ENCODE assay signal across 8 cellular contexts in the genomic region with DNA sequence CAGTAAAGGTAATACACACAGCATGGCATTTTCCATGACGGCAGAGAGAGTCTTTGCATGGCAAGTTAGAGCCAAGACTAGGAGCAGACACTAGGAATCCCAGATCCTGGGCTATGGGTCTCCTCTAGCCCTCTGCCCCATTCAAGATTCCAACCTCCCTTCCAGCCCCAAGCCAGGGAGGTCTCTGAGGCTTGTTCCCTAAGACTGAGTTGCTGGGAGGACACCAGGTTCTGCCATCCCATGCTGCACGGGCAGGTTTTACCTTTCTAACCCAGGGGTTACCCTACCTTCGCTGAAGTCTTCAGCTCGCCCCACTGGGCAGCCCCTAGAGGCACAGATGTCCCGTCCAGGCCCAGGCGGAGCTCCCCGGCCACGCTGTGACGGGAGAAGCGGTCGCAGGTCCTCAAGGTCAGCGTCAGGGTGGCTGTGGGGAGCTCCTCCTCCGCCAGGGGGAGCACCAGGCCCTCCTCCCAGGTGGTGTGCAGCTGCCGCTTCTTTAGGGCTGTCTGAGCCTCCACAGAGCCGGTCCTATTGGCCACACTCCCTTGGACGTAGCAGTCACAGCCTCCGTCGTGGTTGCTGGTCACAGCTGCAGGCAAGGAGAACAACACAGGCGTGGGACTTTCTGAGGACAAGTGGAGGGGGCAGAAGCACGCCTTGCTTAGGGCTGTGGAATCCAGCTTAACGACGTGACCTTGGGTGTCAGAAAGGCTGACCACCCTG. TPM values are rescaled to one million over a fixed set of nuclear protein-coding genes. Genes with fewer than 3 reads are reported as not detected.
DNase-seq lines count a peak whose midpoint lies in the region; ATAC-seq and TF ChIP-seq lines count a peak whose summit lies in the region.

No MANE protein-coding gene starts in this region.

- in situ Hi-C loops in GM23248 (cut with MboI) (no loop called here), mammary epithelial cell (cut with MboI; ENCODE audit: low sequenced_read_pairs in 2 of 2) (no loop called here)

- no peaks in the 10 kb centered on the region for H3F3A ChIP-seq in GM23248 (ENCODE audit: insufficient read depth)
- no peaks in the 10 kb centered on the region for H3F3A ChIP-seq in PC-3 (ENCODE audit: low read length, unreplicated experiment)

- no peak overlapping the region for H3K4me3 Mint-ChIP-seq in CD14-positive monocyte
- no peak overlapping the region for H3K4me3 Mint-ChIP-seq in memory B cell

- intact Hi-C loops in CD14-positive monocyte (cut with micrococcal nuclease) = no loop called here
- intact Hi-C loops in PC-3 (cut with micrococcal nuclease) = loop anchor here (1.0 to 5.0 kb wide), 3 partner anchors 41 to 140 kb away; no protein-coding TSS in a partner anchor
- intact Hi-C loops in mammary epithelial cell (cut with micrococcal nuclease) = loop anchor here (1.0 to 2.0 kb wide), 3 partner anchors 41 to 141 kb away; no protein-coding TSS in a partner anchor

- H3K27me3 ChIP-seq in GM23248 (replicated peaks; ENCODE audit: insufficient read depth) (peaks cover 22% of the 10 kb centered on the region), PC-3 (ENCODE audit: low read length) (no peaks in the 10 kb centered on the region), mammary epithelial cell (ENCODE audit: insufficient read depth, low read length) (peaks cover under 1% of the 10 kb centered on the region)

- H3K4me2 ChIP-seq in GM23248 (ENCODE audit: unreplicated experiment) (no peak overlapping the region), PC-3 (ENCODE audit: low read length) (no peak overlapping the region), mammary epithelial cell (ENCODE audit: insufficient read depth, low read depth, low read length) (no peak overlapping the region)

- H3K9ac ChIP-seq in GM23248 (no peak overlapping the region), PC-3 (ENCODE audit: low read length) (no peak overlapping the region), mammary epithelial cell (ENCODE audit: insufficient read depth, low read length) (no peak overlapping the region)

- CTCF ChIA-PET in PC-3 (lab: Charles Lee) = interaction anchor here (0.5 to 1.6 kb wide), 3 partner anchors 34 to 142 kb away, joined by 3 to 6 read pairs (median 5); a partner anchor contains a TSS
- CTCF ChIA-PET in mammary epithelial cell (lab: Charles Lee; ENCODE audit: low non-redundant PET) = interaction anchor here (0.6 kb wide), 2 partner anchors 12 to 35 kb away, joined by 3 read pairs; no protein-coding TSS in a partner anchor

- H3K4me3 ChIP-seq in GM23248 (no peak overlapping the region), PC-3 (ENCODE audit: low read length) (no peak overlapping the region), mammary epithelial cell (replicated peaks in 1 of 3; ENCODE audit: insufficient read depth in 1 of 3, low read depth in 2 of 3, low read length in 3 of 3) (no peak overlapping the region)

- dilution Hi-C loops in mammary epithelial cell (cut with HindIII; ENCODE audit: low sequenced_read_pairs) = no loop called here

- 43 to 46% methylated on average over 22 of the region's 22 CpGs for WGBS in GM23248 (ENCODE audit: low coverage in 1 of 2, low lambda C conversion rate in 2 of 2, missing lambda C conversion rate in 2 of 2), 2 experiments
- WGBS in mammary epithelial cell (ENCODE audit: low coverage, missing lambda C conversion rate) = 70% methylated on average over 9 of the region's 22 CpGs

- BruUV-seq in PC-3 (replicated peaks; lab: Mats Ljungman, UMichigan) = no TSS peak
- BruUV-seq in mammary epithelial cell (replicated peaks; lab: Mats Ljungman, UMichigan) = no TSS peak

- H3K27ac ChIP-seq in GM23248 (no peak overlapping the region), PC-3 (ENCODE audit: low read length) (no peak overlapping the region), mammary epithelial cell (ENCODE audit: insufficient read depth, low read depth, low read length) (no peak overlapping the region)

- H3K4me1 ChIP-seq in GM23248 (ENCODE audit: insufficient read depth) = no peaks in the 10 kb centered on the region
- H3K4me1 ChIP-seq in PC-3 (ENCODE audit: insufficient read depth, low read length) = no peaks in the 10 kb centered on the region
- H3K4me1 ChIP-seq in mammary epithelial cell (ENCODE audit: insufficient read depth, low read length) = no peaks in the 10 kb centered on the region

- H4K20me1 ChIP-seq in GM23248 (ENCODE audit: insufficient read depth) (no peaks in the 10 kb centered on the region), PC-3 (ENCODE audit: low read length) (no peaks in the 10 kb centered on the region), mammary epithelial cell (ENCODE audit: insufficient read depth, low read length) (no peaks in the 10 kb centered on the region)

- H3K79me2 ChIP-seq in GM23248 (ENCODE audit: insufficient read depth) (no peaks in the 10 kb centered on the region), PC-3 (ENCODE audit: low read length) (no peaks in the 10 kb centered on the region), mammary epithelial cell (ENCODE audit: insufficient read depth, low read length) (no peaks in the 10 kb centered on the region)

- H3K9me3 ChIP-seq in GM23248 (ENCODE audit: low read depth) (no peaks in the 10 kb centered on the region), PC-3 (ENCODE audit: low read length) (no peaks in the 10 kb centered on the region), mammary epithelial cell (replicated peaks; ENCODE audit: insufficient read depth, low read length) (no peaks in the 10 kb centered on the region)

- no peaks in the 10 kb centered on the region for H3K36me3 ChIP-seq in GM23248 (ENCODE audit: low read depth)
- no peaks in the 10 kb centered on the region for H3K36me3 ChIP-seq in PC-3 (ENCODE audit: low read depth, low read length)
- H3K36me3 ChIP-seq in mammary epithelial cell (ENCODE audit: insufficient read depth, low read length) = no peaks in the 10 kb centered on the region

- H3K27me3 Mint-ChIP-seq in CD14-positive monocyte (ENCODE audit: low read depth in 3 of 3) = peaks cover 2 to 8% (median 3%) of the 10 kb centered on the region in 3 donors
- H3K27me3 Mint-ChIP-seq in memory B cell = peaks cover 22% of the 10 kb centered on the region

- H3K4me1 Mint-ChIP-seq in CD14-positive monocyte (no peaks in the 10 kb centered on the region), memory B cell (peaks cover 4% of the 10 kb centered on the region)

- H3K27ac Mint-ChIP-seq in CD14-positive monocyte (no peak overlapping the region), memory B cell (no peak overlapping the region)

- TF ChIP-seq CTCF in CD14-positive monocyte (IDR thresholded peaks at IDR 0.05) = peak; percentile 51
- peak; percentile 85 for TF ChIP-seq CTCF in PC-3 (conservative IDR thresholded peaks at IDR 0.05; ENCODE audit: low read depth, low read length)
- TF ChIP-seq CTCF in mammary epithelial cell (conservative IDR thresholded peaks at IDR 0.05 in 1 of 2, IDR thresholded peaks at IDR 0.05 in 1 of 2; ENCODE audit: extremely low read depth in 1 of 2, insufficient read depth in 1 of 2, low read depth in 1 of 2, low read length in 2 of 2) = peak; percentile 55 to 73

- POLR2A ChIA-PET in PC-3 (lab: Charles Lee; ENCODE audit: unreplicated experiment) = no interaction called here

- H3K36me3 Mint-ChIP-seq in CD14-positive monocyte (no peaks in the 10 kb centered on the region), memory B cell (no peaks in the 10 kb centered on the region)

- peaks cover 0 to 2% (median 0%) of the 10 kb centered on the region in 7 donors for H3K9me3 Mint-ChIP-seq in CD14-positive monocyte
- no peaks in the 10 kb centered on the region for H3K9me3 Mint-ChIP-seq in memory B cell

- H2AFZ ChIP-seq in GM23248 (no peak overlapping the region), PC-3 (ENCODE audit: low read length) (no peak overlapping the region), mammary epithelial cell (ENCODE audit: low read depth, low read length) (no peak overlapping the region)

- DNase-seq in CD14-positive monocyte (ENCODE audit: low spot score) (no peak), GM23248 (peak; percentile 55), PC-3 (peak; percentile 60), mammary epithelial cell (no peak), memory B cell (ENCODE audit: low spot score in 2 of 2) (peak; percentile 20 to 44), NCI-H510A treated with DMSO at 0.1 percent for 48 hours (lab: John Stamatoyannopoulos, UW) (no peak)

- ATAC-seq in PC-3 (peak; percentile 97), memory B cell (ENCODE audit: low read depth) (peak; percentile 63), GM21737 (IDR thresholded peaks at IDR 0.05; ENCODE audit: unreplicated experiment) (no peak), HG02763 (IDR thresholded peaks at IDR 0.05; ENCODE audit: unreplicated experiment) (no peak)

- H3K9me2 ChIP-seq in GM23248 (ENCODE audit: insufficient read depth) = no peaks in the 10 kb centered on the region
- no peaks in the 10 kb centered on the region for H3K9me2 ChIP-seq in PC-3 (replicated peaks; ENCODE audit: low read length)

RNA-seq across cellular contexts. Expression of a gene that starts 33.8 kb away (rescaled TPM):
- polyA plus RNA-seq in CD14-positive monocyte = not detected
- not detected in 2 replicates for total RNA-seq in GM23248 (2014; rRNA removed; shearing (Covaris generic))
- not detected in 2 replicates for polyA plus RNA-seq in GM23248 (2016; fragmentation: Nextera tagmentation; extraction: Ambion mirVana)
- not detected in 2 replicates for total RNA-seq in PC-3 (2014; rRNA removed)
- total RNA-seq in mammary epithelial cell = under 1 TPM in 1 of 2 donors, not detected in 1; 0.33 TPM
- not detected for polyA plus RNA-seq in mammary epithelial cell
- polyA minus RNA-seq in mammary epithelial cell = not detected

Comparison
In these comparisons a context has a peak if more than half of its experiments do, and no peak if none do; other contexts are left out.
1. DNase-seq: peak in GM23248 (single experiment), PC-3 (single experiment) and memory B cell (2 of 2); none in CD14-positive monocyte (single experiment), mammary epithelial cell (single experiment) and NCI-H510A treated with DMSO at 0.1 percent for 48 hours (single experiment).
2. ATAC-seq: peak in PC-3 (single experiment) and memory B cell (single experiment); none in GM21737 (single experiment) and HG02763 (single experiment).
3. intact Hi-C loops: an anchor here in PC-3 (1.0 to 5.0 kb wide) and mammary epithelial cell (1.0 to 2.0 kb wide); none called in CD14-positive monocyte.
4. Peak in every context shown above with its lines, with median percentiles within 50 percentile points of each other: CTCF ChIP-seq.